ENCODE assay signal across 8 cellular contexts in the genomic region with DNA sequence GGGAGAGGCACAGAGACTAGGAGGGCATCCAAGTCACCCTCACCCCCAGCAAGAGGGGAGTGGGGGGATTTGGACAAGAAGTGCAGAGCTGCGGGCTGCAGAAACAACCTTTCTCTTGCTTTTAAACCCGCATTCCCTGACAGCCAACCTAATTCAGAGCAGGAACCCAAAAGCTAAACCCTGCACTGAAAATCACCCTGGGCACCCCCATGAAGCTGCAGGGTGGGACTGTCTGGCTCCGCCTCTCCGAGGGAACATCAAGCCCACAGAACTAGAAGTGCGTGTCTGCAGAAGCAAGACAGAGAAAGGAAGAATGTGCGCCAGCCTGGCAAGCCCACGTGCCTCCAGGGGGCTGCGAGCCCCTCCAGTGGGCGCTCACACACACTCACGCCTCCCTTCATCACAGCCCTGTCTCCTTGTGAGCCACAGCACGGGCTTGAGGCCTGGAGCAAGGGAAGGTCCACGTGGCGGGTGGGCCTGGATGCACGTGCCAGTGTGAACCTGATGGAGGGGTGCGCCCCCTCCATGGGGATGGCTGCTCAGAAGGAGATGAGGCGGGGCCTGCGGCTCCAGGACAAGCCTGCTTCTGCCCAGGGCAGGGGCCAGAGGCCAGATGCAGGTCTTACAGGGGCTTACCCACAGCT. TPM values are rescaled to one million over a fixed set of nuclear protein-coding genes. Genes with fewer than 3 reads are reported as not detected.
A peak's percentile ranks its signal among the peaks of the same experiment; 100 is the strongest.
DNase-seq lines count a peak whose midpoint lies in the region; ATAC-seq, FAIRE-seq and TF ChIP-seq lines count a peak whose summit lies in the region.

No MANE protein-coding gene starts in this region.

- ATAC-seq in T-helper 17 cell (peak; percentile 42), pancreas (no peak), HG03432 (IDR thresholded peaks at IDR 0.05; ENCODE audit: unreplicated experiment) (no peak)

- peaks cover 2 to 14% (median 12%) of the 10 kb centered on the region in 3 donors for H3K36me3 ChIP-seq in pancreas

- no peak for DNase-seq in GM19239 (ENCODE audit: insufficient read length, low spot score)
- no peak for DNase-seq in T-helper 17 cell
- DNase-seq in epithelial cell of proximal tubule (ENCODE audit: low read depth), result no peak
- no peak for DNase-seq in pancreas
- no peak for DNase-seq in amniotic stem cell (lab: John Stamatoyannopoulos, UW)
- no peak for DNase-seq in NCI-H1092 treated with DMSO at 0.1 percent for 48 hours (lab: John Stamatoyannopoulos, UW)
- DNase-seq in T1000 (lab: John Stamatoyannopoulos, UW), result no peak

- H3K36me3 Mint-ChIP-seq in T-helper 17 cell (ENCODE audit: low read depth), result no peaks in the 10 kb centered on the region

- H3K4me3 Mint-ChIP-seq in T-helper 17 cell, result peak overlapping the region; percentile 92

- H3K27ac ChIP-seq in pancreas, result peak overlapping the region; percentile 23 to 80 (median 68)

- H3K9me3 ChIP-seq in T-helper 17 cell (ENCODE audit: control insufficient read depth, low read length, poor library complexity, severe bottlenecking) (no peaks in the 10 kb centered on the region), pancreas (no peaks in the 10 kb centered on the region)

- no peaks in the 10 kb centered on the region for H3K27me3 ChIP-seq in pancreas

- FAIRE-seq in GM19239 (lab: Jason Lieb, UNC) (peak; percentile 23), pancreas (lab: Jason Lieb, UNC) (no peak)

- peaks cover 47 to 70% (median 50%) of the 10 kb centered on the region in 3 donors for H3K4me1 ChIP-seq in pancreas

- H3K4me1 Mint-ChIP-seq in T-helper 17 cell, result peaks cover 62% of the 10 kb centered on the region

- TF ChIP-seq CTCF in epithelial cell of proximal tubule (conservative IDR thresholded peaks at IDR 0.05; ENCODE audit: low read depth, low read length) (peak; percentile 2), pancreas (IDR thresholded peaks at IDR 0.05) (no peak)

- H3K27me3 Mint-ChIP-seq in T-helper 17 cell, result no peaks in the 10 kb centered on the region

- WGBS in pancreas, 2 donors, result 67 to 72% methylated on average over 16 to 17 of the region's 17 CpGs

- intact Hi-C loops in pancreas (cut with DNase I), result no loop called here

- H3K4me3 ChIP-seq in epithelial cell of proximal tubule (ENCODE audit: low read depth, low read length) (peak overlapping the region; percentile 37), pancreas (peak overlapping the region in 1 of 4 donors; percentile 31)

- peak overlapping the region; percentile 93 for H3K27ac Mint-ChIP-seq in T-helper 17 cell

RNA-seq across cellular contexts. Expression of a gene that starts 27.8 kb away (rescaled TPM):
- total RNA-seq in T-helper 17 cell, result 10 to 100 TPM; 42.0 to 53.7 TPM
- 22.9 and 23.6 TPM in 2 replicates for total RNA-seq in epithelial cell of proximal tubule
- 10 to 100 TPM in 2 of 6 donors, 1 to 10 TPM in 4; 2.8 to 11.7 (median 6.5) TPM for total RNA-seq in pancreas
- 10 to 100 TPM in 1 of 2 donors, 1 to 10 TPM in 1; 6.2 to 25.4 TPM for polyA plus RNA-seq in pancreas
